In genomic region chr7:149497467-149498261, GRCh38 we compare ENCODE assay signal across 8 cellular contexts. TPM values are rescaled to one million over a fixed set of nuclear protein-coding genes. Genes with fewer than 3 reads are reported as not detected.
DNase-seq lines count a peak whose midpoint lies in the region; ATAC-seq and TF ChIP-seq lines count a peak whose summit lies in the region.

TSS of gene ZNF746 (minus strand) at chr7:149497809. CDS start at chr7:149497536, 273 bp downstream.

- peaks cover 19% of the 10 kb centered on the region for H3K4me1 ChIP-seq in Karpas-422 (ENCODE audit: low read length)

- H3K9me3 Mint-ChIP-seq in activated naive CD4-positive, alpha-beta T cell treated with anti-CD3 and anti-CD28 coated beads, Interleukin-2, amount 10 ng/mL, durations not matched to agents 7 days and 5 days: no peaks in the 10 kb centered on the region

- H4K20me1 ChIP-seq in Karpas-422 (ENCODE audit: insufficient read depth, low read depth, low read length): peaks cover 7% of the 10 kb centered on the region

- peak in 1 of 3 donors; percentile 20 for TF ChIP-seq CTCF in omental fat pad (IDR thresholded peaks at IDR 0.05)

- H3K36me3 ChIP-seq in Karpas-422 (ENCODE audit: insufficient read depth, low read length) (0 out of 2 replicates have a peak, but pooled peaks cover 2% of the 10 kb centered on the region), SK-N-MC (ENCODE audit: insufficient read depth, low read length) (peaks cover 12% of the 10 kb centered on the region; the same call in 1 of the 2 replicates)

- ATAC-seq in GM21786 (IDR thresholded peaks at IDR 0.05; ENCODE audit: unreplicated experiment) (peak; percentile 93), omental fat pad (ENCODE audit: low FRiP score) (peak; percentile 95)

- H3K4me1 Mint-ChIP-seq in activated naive CD4-positive, alpha-beta T cell treated with anti-CD3 and anti-CD28 coated beads, Interleukin-2, amount 10 ng/mL, durations not matched to agents 7 days and 5 days: peaks cover 42% of the 10 kb centered on the region

- DNase-seq in GDM1 (lab: John Stamatoyannopoulos, UW): peak; percentile 69
- peak; percentile 95 for DNase-seq in Karpas-422
- DNase-seq in SK-N-MC (ENCODE audit: low read depth, low spot score): no peak
- DNase-seq in activated naive CD4-positive, alpha-beta T cell treated with anti-CD3 and anti-CD28 coated beads, Interleukin-2, amount 10 ng/mL, durations not matched to agents 7 days and 5 days: peak; percentile 85
- DNase-seq in glomerular endothelial cell (ENCODE audit: extremely low read depth, low read depth, low spot score): no peak
- DNase-seq in omental fat pad (ENCODE audit: low spot score): no peak

- H3K27me3 Mint-ChIP-seq in activated naive CD4-positive, alpha-beta T cell treated with anti-CD3 and anti-CD28 coated beads, Interleukin-2, amount 10 ng/mL, durations not matched to agents 7 days and 5 days: peaks cover 10% of the 10 kb centered on the region

- peak within 1 kb of the TSS; percentile 90 for H3K4me3 Mint-ChIP-seq in activated naive CD4-positive, alpha-beta T cell treated with anti-CD3 and anti-CD28 coated beads, Interleukin-2, amount 10 ng/mL, durations not matched to agents 7 days and 5 days

- no peaks in the 10 kb centered on the region for H3K9me3 ChIP-seq in Karpas-422 (ENCODE audit: low read length)
- H3K9me3 ChIP-seq in SK-N-MC (ENCODE audit: low read depth, low read length): no peaks in the 10 kb centered on the region

- H3K27ac Mint-ChIP-seq in activated naive CD4-positive, alpha-beta T cell treated with anti-CD3 and anti-CD28 coated beads, Interleukin-2, amount 10 ng/mL, durations not matched to agents 7 days and 5 days: peak within 1 kb of the TSS; percentile 89

- H3K27ac ChIP-seq in Karpas-422 (ENCODE audit: low read length): no peak within 1 kb of the TSS
- H3K27ac ChIP-seq in SK-N-MC: no peak within 1 kb of the TSS
- no peak within 1 kb of the TSS for H3K27ac ChIP-seq in temporal lobe (ENCODE audit: low read depth, low read length)

- H3K36me3 Mint-ChIP-seq in activated naive CD4-positive, alpha-beta T cell treated with anti-CD3 and anti-CD28 coated beads, Interleukin-2, amount 10 ng/mL, durations not matched to agents 7 days and 5 days: peaks cover 24% of the 10 kb centered on the region

- peaks cover 27% of the 10 kb centered on the region for H3K79me2 ChIP-seq in Karpas-422 (ENCODE audit: low read length)

- no peaks in the 10 kb centered on the region for H3K27me3 ChIP-seq in Karpas-422 (ENCODE audit: low read length)

- H2AFZ ChIP-seq in Karpas-422 (ENCODE audit: low read length): peak within 1 kb of the TSS; percentile 99

- peak within 1 kb of the TSS; percentile 91 for H3K4me2 ChIP-seq in Karpas-422 (ENCODE audit: low read depth, low read length, poor library complexity, severe bottlenecking)

- H3K9me2 ChIP-seq in Karpas-422 (replicated peaks; ENCODE audit: insufficient read depth, low read length): no peaks in the 10 kb centered on the region

- H3K9ac ChIP-seq in Karpas-422 (ENCODE audit: low read length): peak within 1 kb of the TSS; percentile 86
- peak within 1 kb of the TSS; percentile 73 for H3K9ac ChIP-seq in SK-N-MC (ENCODE audit: insufficient read length)

- H3K4me3 ChIP-seq in Karpas-422 (ENCODE audit: low read length): peak within 1 kb of the TSS; percentile 94
- peak within 1 kb of the TSS; percentile 81 for H3K4me3 ChIP-seq in SK-N-MC

- CTCF ChIA-PET in activated naive CD4-positive, alpha-beta T cell treated with anti-CD3 and anti-CD28 coated beads, Interleukin-2, amount 10 ng/mL, durations not matched to agents 7 days and 5 days (lab: Charles Lee): no interaction called here

RNA-seq across cellular contexts. Expression of gene ZNF746, which starts in this region (rescaled TPM):
- 12.0 and 25.6 TPM in 2 replicates for total RNA-seq in Karpas-422 (2014; rRNA removed; shearing (Covaris generic); ENCODE audit: low replicate concordance)
- 17.3 and 25.0 TPM in 2 replicates for total RNA-seq in glomerular endothelial cell
- total RNA-seq in omental fat pad: 10 to 100 TPM; 15.1 to 30.4 (median 25.0) TPM
- 17.2 TPM for total RNA-seq in temporal lobe

Comparison
In these comparisons a context has a peak if more than half of its experiments do, and no peak if none do; other contexts are left out.
1. DNase-seq: peak in GDM1 (single experiment), Karpas-422 (single experiment) and activated naive CD4-positive, alpha-beta T cell treated with anti-CD3 and anti-CD28 coated beads, Interleukin-2, amount 10 ng/mL, durations not matched to agents 7 days and 5 days (single experiment); none in SK-N-MC (single experiment), glomerular endothelial cell (single experiment) and omental fat pad (single experiment).